ENCODE assay signal across 1 cellular context in the genomic region with DNA sequence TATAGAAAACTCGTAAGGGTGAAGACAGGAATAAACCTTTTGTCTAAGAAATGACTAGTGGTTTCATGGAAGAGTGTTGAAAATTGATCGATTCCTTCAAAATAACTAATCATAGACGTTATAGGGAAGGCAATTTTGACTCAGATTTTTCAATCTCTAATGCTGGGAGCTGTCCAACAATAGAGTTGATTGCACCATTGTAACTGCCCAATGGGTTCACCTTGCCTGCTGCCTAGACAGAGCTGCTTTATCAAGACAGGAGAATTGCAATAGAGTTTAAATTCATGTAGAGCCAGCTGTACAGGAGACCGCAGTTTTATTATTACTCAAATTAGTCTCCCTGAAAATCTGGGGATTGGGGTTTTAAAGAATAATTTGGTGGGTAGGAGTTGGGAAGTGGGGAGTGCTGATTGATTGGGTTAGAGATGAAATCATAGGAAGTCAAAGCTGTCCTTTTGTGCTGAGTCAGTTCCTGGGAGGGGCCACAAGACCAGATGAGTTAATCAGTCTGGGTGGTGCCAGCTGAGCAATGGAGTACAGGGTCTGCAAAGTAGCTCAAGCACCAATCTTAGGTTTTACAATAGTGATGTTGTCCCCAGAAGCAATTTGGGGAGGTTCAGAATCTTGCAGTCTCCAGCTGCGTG.
A peak's percentile ranks its signal among the peaks of the same experiment; 100 is the strongest.
TF ChIP-seq lines count a peak whose summit lies in the region.

No MANE protein-coding gene starts in this region.

TF ChIP-seq in GM23338, 12 proteins besides CTCF, POLR2A, EP300 and RAD21:
- TF ChIP-seq, protein P1, sequence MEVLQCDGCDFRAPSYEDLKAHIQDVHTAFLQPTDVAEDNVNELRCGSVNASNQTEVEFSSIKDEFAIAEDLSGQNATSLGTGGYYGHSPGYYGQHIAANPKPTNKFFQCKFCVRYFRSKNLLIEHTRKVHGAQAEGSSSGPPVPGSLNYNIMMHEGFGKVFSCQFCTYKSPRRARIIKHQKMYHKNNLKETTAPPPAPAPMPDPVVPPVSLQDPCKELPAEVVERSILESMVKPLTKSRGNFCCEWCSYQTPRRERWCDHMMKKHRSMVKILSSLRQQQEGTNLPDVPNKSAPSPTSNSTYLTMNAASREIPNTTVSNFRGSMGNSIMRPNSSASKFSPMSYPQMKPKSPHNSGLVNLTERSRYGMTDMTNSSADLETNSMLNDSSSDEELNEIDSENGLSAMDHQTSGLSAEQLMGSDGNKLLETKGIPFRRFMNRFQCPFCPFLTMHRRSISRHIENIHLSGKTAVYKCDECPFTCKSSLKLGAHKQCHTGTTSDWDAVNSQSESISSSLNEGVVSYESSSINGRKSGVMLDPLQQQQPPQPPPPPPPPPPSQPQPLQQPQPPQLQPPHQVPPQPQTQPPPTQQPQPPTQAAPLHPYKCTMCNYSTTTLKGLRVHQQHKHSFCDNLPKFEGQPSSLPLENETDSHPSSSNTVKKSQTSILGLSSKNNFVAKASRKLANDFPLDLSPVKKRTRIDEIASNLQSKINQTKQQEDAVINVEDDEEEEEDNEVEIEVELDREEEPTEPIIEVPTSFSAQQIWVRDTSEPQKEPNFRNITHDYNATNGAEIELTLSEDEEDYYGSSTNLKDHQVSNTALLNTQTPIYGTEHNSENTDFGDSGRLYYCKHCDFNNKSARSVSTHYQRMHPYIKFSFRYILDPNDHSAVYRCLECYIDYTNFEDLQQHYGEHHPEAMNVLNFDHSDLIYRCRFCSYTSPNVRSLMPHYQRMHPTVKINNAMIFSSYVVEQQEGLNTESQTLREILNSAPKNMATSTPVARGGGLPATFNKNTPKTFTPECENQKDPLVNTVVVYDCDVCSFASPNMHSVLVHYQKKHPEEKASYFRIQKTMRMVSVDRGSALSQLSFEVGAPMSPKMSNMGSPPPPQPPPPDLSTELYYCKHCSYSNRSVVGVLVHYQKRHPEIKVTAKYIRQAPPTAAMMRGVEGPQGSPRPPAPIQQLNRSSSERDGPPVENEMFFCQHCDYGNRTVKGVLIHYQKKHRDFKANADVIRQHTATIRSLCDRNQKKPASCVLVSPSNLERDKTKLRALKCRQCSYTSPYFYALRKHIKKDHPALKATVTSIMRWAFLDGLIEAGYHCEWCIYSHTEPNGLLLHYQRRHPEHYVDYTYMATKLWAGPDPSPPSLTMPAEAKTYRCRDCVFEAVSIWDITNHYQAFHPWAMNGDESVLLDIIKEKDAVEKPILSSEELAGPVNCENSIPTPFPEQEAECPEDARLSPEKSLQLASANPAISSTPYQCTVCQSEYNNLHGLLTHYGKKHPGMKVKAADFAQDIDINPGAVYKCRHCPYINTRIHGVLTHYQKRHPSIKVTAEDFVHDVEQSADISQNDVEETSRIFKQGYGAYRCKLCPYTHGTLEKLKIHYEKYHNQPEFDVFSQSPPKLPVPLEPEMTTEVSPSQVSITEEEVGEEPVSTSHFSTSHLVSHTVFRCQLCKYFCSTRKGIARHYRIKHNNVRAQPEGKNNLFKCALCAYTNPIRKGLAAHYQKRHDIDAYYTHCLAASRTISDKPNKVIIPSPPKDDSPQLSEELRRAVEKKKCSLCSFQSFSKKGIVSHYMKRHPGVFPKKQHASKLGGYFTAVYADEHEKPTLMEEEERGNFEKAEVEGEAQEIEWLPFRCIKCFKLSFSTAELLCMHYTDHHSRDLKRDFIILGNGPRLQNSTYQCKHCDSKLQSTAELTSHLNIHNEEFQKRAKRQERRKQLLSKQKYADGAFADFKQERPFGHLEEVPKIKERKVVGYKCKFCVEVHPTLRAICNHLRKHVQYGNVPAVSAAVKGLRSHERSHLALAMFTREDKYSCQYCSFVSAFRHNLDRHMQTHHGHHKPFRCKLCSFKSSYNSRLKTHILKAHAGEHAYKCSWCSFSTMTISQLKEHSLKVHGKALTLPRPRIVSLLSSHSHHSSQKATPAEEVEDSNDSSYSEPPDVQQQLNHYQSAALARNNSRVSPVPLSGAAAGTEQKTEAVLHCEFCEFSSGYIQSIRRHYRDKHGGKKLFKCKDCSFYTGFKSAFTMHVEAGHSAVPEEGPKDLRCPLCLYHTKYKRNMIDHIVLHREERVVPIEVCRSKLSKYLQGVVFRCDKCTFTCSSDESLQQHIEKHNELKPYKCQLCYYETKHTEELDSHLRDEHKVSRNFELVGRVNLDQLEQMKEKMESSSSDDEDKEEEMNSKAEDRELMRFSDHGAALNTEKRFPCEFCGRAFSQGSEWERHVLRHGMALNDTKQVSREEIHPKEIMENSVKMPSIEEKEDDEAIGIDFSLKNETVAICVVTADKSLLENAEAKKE (CRISPR knock-in tag; IDR thresholded peaks at IDR 0.05): no peak
- TF ChIP-seq, protein P2, sequence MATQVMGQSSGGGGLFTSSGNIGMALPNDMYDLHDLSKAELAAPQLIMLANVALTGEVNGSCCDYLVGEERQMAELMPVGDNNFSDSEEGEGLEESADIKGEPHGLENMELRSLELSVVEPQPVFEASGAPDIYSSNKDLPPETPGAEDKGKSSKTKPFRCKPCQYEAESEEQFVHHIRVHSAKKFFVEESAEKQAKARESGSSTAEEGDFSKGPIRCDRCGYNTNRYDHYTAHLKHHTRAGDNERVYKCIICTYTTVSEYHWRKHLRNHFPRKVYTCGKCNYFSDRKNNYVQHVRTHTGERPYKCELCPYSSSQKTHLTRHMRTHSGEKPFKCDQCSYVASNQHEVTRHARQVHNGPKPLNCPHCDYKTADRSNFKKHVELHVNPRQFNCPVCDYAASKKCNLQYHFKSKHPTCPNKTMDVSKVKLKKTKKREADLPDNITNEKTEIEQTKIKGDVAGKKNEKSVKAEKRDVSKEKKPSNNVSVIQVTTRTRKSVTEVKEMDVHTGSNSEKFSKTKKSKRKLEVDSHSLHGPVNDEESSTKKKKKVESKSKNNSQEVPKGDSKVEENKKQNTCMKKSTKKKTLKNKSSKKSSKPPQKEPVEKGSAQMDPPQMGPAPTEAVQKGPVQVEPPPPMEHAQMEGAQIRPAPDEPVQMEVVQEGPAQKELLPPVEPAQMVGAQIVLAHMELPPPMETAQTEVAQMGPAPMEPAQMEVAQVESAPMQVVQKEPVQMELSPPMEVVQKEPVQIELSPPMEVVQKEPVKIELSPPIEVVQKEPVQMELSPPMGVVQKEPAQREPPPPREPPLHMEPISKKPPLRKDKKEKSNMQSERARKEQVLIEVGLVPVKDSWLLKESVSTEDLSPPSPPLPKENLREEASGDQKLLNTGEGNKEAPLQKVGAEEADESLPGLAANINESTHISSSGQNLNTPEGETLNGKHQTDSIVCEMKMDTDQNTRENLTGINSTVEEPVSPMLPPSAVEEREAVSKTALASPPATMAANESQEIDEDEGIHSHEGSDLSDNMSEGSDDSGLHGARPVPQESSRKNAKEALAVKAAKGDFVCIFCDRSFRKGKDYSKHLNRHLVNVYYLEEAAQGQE (IDR thresholded peaks at IDR 0.05; ENCODE audit: unreplicated experiment): peak; percentile 40
- no peak for TF ChIP-seq POLR2AphosphoS5 (IDR thresholded peaks at IDR 0.05; ENCODE audit: low read depth)
